2 cellular contexts compared by ENCODE assay signal in genomic region chr11:120403966-120404365, GRCh38.
TF ChIP-seq lines count a peak whose summit lies in the region.

No MANE protein-coding gene starts in this region.

TF ChIP-seq in GM23338, 12 proteins besides CTCF, POLR2A, EP300 and RAD21:
- TF ChIP-seq ZNF462 (CRISPR knock-in tag; IDR thresholded peaks at IDR 0.05) (no peak), ETS1 (IDR thresholded peaks at IDR 0.05) (no peak)

TF ChIP-seq in H1, 55 proteins besides CTCF, POLR2A, EP300 and RAD21 (continued from another document):
- TF ChIP-seq CHD7 (IDR thresholded peaks at IDR 0.05; ENCODE audit: insufficient replicate concordance, low read length) (no peak), SAP30 (IDR thresholded peaks at IDR 0.05; ENCODE audit: insufficient read depth, insufficient replicate concordance, low read length) (no peak), KDM5A (IDR thresholded peaks at IDR 0.05; ENCODE audit: low read length) (no peak), NANOG (IDR thresholded peaks at IDR 0.05; ENCODE audit: insufficient read depth, low read depth, low read length, poor library complexity, severe bottlenecking) (no peak), TEAD4 (IDR thresholded peaks at IDR 0.05; ENCODE audit: low read depth, low read length) (no peak), SP1 (IDR thresholded peaks at IDR 0.05; ENCODE audit: low read depth, low read length) (no peak), TCF12 (IDR thresholded peaks at IDR 0.05; ENCODE audit: low read depth, low read length) (no peak), EZH2 (IDR thresholded peaks at IDR 0.05; ENCODE audit: low read depth, low read length, severe bottlenecking) (no peak), SRF (IDR thresholded peaks at IDR 0.05; ENCODE audit: low read depth, low read length) (no peak), SIN3A (conservative IDR thresholded peaks at IDR 0.05 in 1 of 2, IDR thresholded peaks at IDR 0.05 in 1 of 2; ENCODE audit: low read depth in 1 of 2, low read length in 2 of 2) (no peak), MAFK (IDR thresholded peaks at IDR 0.05; ENCODE audit: low read depth, low read length) (no peak), EGR1 (IDR thresholded peaks at IDR 0.05; ENCODE audit: borderline replicate concordance, low read depth, low read length) (no peak), KDM4A (IDR thresholded peaks at IDR 0.05; ENCODE audit: low read depth, low read length, severe bottlenecking) (no peak), CBX5 (IDR thresholded peaks at IDR 0.05; ENCODE audit: low read depth, low read length) (no peak), SUZ12 (IDR thresholded peaks at IDR 0.05; ENCODE audit: low read length) (no peak), RFX5 (IDR thresholded peaks at IDR 0.05; ENCODE audit: borderline replicate concordance, low read depth, low read length) (no peak), CREB1 (IDR thresholded peaks at IDR 0.05) (no peak)
TF ChIP-seq in H1: peak in this region for 0.
